Comparison of ENCODE assay signal across 11 cellular contexts in the genomic region with DNA sequence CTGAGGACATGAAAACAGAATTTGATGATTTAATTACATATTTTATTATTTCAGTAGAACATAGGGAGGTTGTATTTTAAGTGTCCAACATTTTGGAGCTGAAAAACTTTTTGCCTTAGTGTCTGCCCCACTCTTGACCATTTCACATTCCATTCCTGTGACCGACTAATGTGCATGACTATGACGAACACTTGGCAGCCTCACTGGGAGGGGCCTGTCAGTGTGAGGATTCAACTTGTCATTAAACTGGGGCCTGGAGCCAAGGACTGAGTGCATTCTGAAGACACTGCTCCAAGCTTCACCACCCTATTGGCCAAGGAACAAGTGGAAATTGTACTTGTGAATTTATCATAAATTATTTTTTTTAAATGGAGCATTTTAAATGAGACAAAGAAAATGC.
A peak's percentile ranks its signal among the peaks of the same experiment; 100 is the strongest.
DNase-seq lines count a peak whose midpoint lies in the region; ATAC-seq, FAIRE-seq and TF ChIP-seq lines count a peak whose summit lies in the region.
"Had no signal": no experiment of that assay in that cellular context is flagged by ENCODE, and none has a peak within 500 bp of the region (broad histone marks: within the 10 kb centered on the region; RNA-seq: fewer than 3 reads in every experiment).

No MANE protein-coding gene starts in this region.

- H3K4me2 ChIP-seq in HepG2 (ENCODE audit: low read depth, low read length), result no peak overlapping the region

- POLR2A ChIA-PET in HepG2 (lab: Yijun Ruan, JAX), result no interaction called here

- no peak overlapping the region for H3K9ac ChIP-seq in HepG2 (ENCODE audit: insufficient read depth, low read depth, low read length)

- ATAC-seq in RWPE2 (ENCODE audit: low read depth) (peak; percentile 66; the same call in 2 of the 3 replicates), psoas muscle (peak; percentile 37 to 58 (median 58)), HG03039 (IDR thresholded peaks at IDR 0.05; ENCODE audit: unreplicated experiment) (no peak), HG02763 (IDR thresholded peaks at IDR 0.05; ENCODE audit: unreplicated experiment) (no peak), HepG2 (no peak)

- H3K36me3 ChIP-seq in RWPE2 (ENCODE audit: low read depth) (no peaks in the 10 kb centered on the region), psoas muscle (ENCODE audit: insufficient read depth in 1 of 2, low read depth in 1 of 2) (no peaks in the 10 kb centered on the region), HepG2 (replicated peaks in 1 of 2; ENCODE audit: control insufficient read depth in 1 of 2, insufficient read depth in 2 of 2, low read length in 2 of 2) (no peaks in the 10 kb centered on the region)

- no peak overlapping the region for H2AFZ ChIP-seq in HepG2 (ENCODE audit: low read length)

- H3K27ac ChIP-seq in RWPE2 (ENCODE audit: poor library complexity, severe bottlenecking) (no peak overlapping the region), psoas muscle (no peak overlapping the region), HepG2 (ENCODE audit: extremely low read length, insufficient read depth, low read length) (no peak overlapping the region)

- H3K27me3 ChIP-seq in RWPE2 (ENCODE audit: insufficient read depth, poor library complexity, severe bottlenecking) (no peaks in the 10 kb centered on the region), psoas muscle (ENCODE audit: insufficient read depth in 3 of 3, low read length in 2 of 3) (no peaks in the 10 kb centered on the region), HepG2 (ENCODE audit: control insufficient read depth in 1 of 2, insufficient read depth in 2 of 2, low read length in 2 of 2) (no peaks in the 10 kb centered on the region)

- TF ChIP-seq CTCF in RWPE2 (IDR thresholded peaks at IDR 0.05; ENCODE audit: poor library complexity, severe bottlenecking), result no peak
- TF ChIP-seq CTCF in psoas muscle (IDR thresholded peaks at IDR 0.05), result no peak
- TF ChIP-seq CTCF in HepG2 (CRISPR knock-in tag; IDR thresholded peaks at IDR 0.05), result no peak

- H4K20me1 ChIP-seq in HepG2 (ENCODE audit: insufficient read depth, low read length), result no peaks in the 10 kb centered on the region

- 14 to 28% (median 17%) methylated on average over 2 of the region's 2 CpGs for WGBS in psoas muscle, 3 donors
- 48% methylated on average over 2 of the region's 2 CpGs for WGBS in HepG2 (ENCODE audit: low lambda C conversion rate)

- FAIRE-seq in HepG2 (lab: Jason Lieb, UNC), result no peak

- no peak for TF ChIP-seq EP300 in HepG2 (IDR thresholded peaks at IDR 0.05; ENCODE audit: low read depth in 2 of 2, low read length in 2 of 2)
- TF ChIP-seq EP300 in HepG2 (CRISPR knock-in tag; IDR thresholded peaks at IDR 0.05; ENCODE audit: borderline replicate concordance), result no peak

- H3K4me3 ChIP-seq in RWPE2 (ENCODE audit: severe bottlenecking) (no peak overlapping the region), psoas muscle (no peak overlapping the region), HepG2 (replicated peaks in 1 of 3; ENCODE audit: insufficient read depth in 1 of 3, low read depth in 2 of 3, low read length in 3 of 3) (no peak overlapping the region)

- H3K4me1 ChIP-seq in RWPE2 (ENCODE audit: insufficient read depth, poor library complexity, severe bottlenecking) (no peaks in the 10 kb centered on the region), psoas muscle (no peaks in the 10 kb centered on the region), HepG2 (ENCODE audit: insufficient read depth, low read length) (no peaks in the 10 kb centered on the region)

- no peaks in the 10 kb centered on the region for H3K79me2 ChIP-seq in HepG2 (ENCODE audit: insufficient read depth, low read length)

- no TSS peak for BruUV-seq in HepG2 (replicated peaks; lab: Mats Ljungman, UMichigan)

- TF ChIP-seq POLR2A in HepG2 (IDR thresholded peaks at IDR 0.05; ENCODE audit: insufficient read depth in 1 of 2, low read depth in 2 of 2, low read length in 2 of 2), result no peak

- DNase-seq in Daoy (ENCODE audit: low read depth), result peak; percentile 91
- no peak for DNase-seq in RWPE2 (ENCODE audit: low spot score)
- peak; percentile 50 for DNase-seq in fibroblast of the conjunctiva (ENCODE audit: low read depth)
- DNase-seq in psoas muscle, result peak; percentile 52 to 67
- DNase-seq in NCI-H524 (lab: John Stamatoyannopoulos, UW), result no peak
- DNase-seq in HepG2 (ENCODE audit: low spot score), result no peak
- DNase-seq: effector CD8-positive, alpha-beta T cell; midbrain; NCI-H526 had no signal

- no peak for TF ChIP-seq RAD21 in HepG2 (CRISPR knock-in tag; IDR thresholded peaks at IDR 0.05)

- CTCF ChIA-PET in HepG2 (lab: Yijun Ruan, JAX; ENCODE audit: low intra/inter-chr PET ratio, low total read pairs), result no interaction called here

- H3K9me3 ChIP-seq in RWPE2 (ENCODE audit: severe bottlenecking) (no peaks in the 10 kb centered on the region), psoas muscle (no peaks in the 10 kb centered on the region), HepG2 (ENCODE audit: low read length) (peaks cover 36% of the 10 kb centered on the region)

- in situ Hi-C loops in HepG2 (cut with HindIII; ENCODE audit: extremely low pct_ligation_motif_present, low pct_unique_long_range_greater_than_20kb), result no loop called here

- intact Hi-C loops in psoas muscle (cut with DNase I) (no loop called here), HepG2 (cut with micrococcal nuclease; ENCODE audit: unreplicated experiment) (no loop called here)

TF ChIP-seq in HepG2, 621 proteins besides CTCF, POLR2A, EP300 and RAD21 (continues in another document):
- TF ChIP-seq POLR2G (IDR thresholded peaks at IDR 0.05; ENCODE audit: low read depth, low read length) (no peak), DNMT1 (CRISPR knock-in tag; IDR thresholded peaks at IDR 0.05) (no peak), GFI1 (CRISPR knock-in tag; IDR thresholded peaks at IDR 0.05; ENCODE audit: borderline replicate concordance) (no peak), TOPORS (CRISPR knock-in tag; IDR thresholded peaks at IDR 0.05) (no peak), SRF (IDR thresholded peaks at IDR 0.05; ENCODE audit: low read depth, low read length) (no peak), ZNF644 (CRISPR knock-in tag; IDR thresholded peaks at IDR 0.05; ENCODE audit: low read depth) (no peak)
- TF ChIP-seq, protein P1, sequence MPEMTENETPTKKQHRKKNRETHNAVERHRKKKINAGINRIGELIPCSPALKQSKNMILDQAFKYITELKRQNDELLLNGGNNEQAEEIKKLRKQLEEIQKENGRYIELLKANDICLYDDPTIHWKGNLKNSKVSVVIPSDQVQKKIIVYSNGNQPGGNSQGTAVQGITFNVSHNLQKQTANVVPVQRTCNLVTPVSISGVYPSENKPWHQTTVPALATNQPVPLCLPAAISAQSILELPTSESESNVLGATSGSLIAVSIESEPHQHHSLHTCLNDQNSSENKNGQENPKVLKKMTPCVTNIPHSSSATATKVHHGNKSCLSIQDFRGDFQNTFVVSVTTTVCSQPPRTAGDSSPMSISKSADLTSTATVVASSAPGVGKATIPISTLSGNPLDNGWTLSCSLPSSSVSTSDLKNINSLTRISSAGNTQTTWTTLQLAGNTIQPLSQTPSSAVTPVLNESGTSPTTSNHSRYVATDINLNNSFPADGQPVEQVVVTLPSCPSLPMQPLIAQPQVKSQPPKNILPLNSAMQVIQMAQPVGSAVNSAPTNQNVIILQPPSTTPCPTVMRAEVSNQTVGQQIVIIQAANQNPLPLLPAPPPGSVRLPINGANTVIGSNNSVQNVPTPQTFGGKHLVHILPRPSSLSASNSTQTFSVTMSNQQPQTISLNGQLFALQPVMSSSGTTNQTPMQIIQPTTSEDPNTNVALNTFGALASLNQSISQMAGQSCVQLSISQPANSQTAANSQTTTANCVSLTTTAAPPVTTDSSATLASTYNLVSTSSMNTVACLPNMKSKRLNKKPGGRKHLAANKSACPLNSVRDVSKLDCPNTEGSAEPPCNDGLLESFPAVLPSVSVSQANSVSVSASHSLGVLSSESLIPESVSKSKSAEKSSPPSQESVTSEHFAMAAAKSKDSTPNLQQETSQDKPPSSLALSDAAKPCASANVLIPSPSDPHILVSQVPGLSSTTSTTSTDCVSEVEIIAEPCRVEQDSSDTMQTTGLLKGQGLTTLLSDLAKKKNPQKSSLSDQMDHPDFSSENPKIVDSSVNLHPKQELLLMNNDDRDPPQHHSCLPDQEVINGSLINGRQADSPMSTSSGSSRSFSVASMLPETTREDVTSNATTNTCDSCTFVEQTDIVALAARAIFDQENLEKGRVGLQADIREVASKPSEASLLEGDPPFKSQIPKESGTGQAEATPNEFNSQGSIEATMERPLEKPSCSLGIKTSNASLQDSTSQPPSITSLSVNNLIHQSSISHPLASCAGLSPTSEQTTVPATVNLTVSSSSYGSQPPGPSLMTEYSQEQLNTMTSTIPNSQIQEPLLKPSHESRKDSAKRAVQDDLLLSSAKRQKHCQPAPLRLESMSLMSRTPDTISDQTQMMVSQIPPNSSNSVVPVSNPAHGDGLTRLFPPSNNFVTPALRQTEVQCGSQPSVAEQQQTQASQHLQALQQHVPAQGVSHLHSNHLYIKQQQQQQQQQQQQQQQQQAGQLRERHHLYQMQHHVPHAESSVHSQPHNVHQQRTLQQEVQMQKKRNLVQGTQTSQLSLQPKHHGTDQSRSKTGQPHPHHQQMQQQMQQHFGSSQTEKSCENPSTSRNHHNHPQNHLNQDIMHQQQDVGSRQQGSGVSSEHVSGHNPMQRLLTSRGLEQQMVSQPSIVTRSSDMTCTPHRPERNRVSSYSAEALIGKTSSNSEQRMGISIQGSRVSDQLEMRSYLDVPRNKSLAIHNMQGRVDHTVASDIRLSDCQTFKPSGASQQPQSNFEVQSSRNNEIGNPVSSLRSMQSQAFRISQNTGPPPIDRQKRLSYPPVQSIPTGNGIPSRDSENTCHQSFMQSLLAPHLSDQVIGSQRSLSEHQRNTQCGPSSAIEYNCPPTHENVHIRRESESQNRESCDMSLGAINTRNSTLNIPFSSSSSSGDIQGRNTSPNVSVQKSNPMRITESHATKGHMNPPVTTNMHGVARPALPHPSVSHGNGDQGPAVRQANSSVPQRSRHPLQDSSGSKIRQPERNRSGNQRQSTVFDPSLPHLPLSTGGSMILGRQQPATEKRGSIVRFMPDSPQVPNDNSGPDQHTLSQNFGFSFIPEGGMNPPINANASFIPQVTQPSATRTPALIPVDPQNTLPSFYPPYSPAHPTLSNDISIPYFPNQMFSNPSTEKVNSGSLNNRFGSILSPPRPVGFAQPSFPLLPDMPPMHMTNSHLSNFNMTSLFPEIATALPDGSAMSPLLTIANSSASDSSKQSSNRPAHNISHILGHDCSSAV (CRISPR knock-in tag; IDR thresholded peaks at IDR 0.05; ENCODE audit: borderline replicate concordance), result no peak

Comparison
In these comparisons a context has a peak if more than half of its experiments do, and no peak if none do; other contexts are left out.
1. DNase-seq: peak in Daoy (single experiment), fibroblast of the conjunctiva (single experiment) and psoas muscle (2 of 2); none in RWPE2 (single experiment), NCI-H524 (0 of 2) and HepG2 (single experiment).
2. ATAC-seq: peak in RWPE2 (single experiment) and psoas muscle (4 of 4); none in HG03039 (single experiment), HG02763 (single experiment) and HepG2 (single experiment).